Comparison of ENCODE assay signal across 25 cellular contexts in genomic region chr9:100785946-100786345, GRCh38.
"Had no signal": no experiment of that assay in that cellular context is flagged by ENCODE, and none has a peak within 500 bp of the region (broad histone marks: within the 10 kb centered on the region; RNA-seq: fewer than 3 reads in every experiment).

No MANE protein-coding gene starts in this region.

- DNase-seq: colonic mucosa; cortex of kidney; dermis blood vessel endothelial cell; dorsolateral prefrontal cortex; effector CD4-positive, alpha-beta T cell; effector CD8-positive, alpha-beta T cell; effector memory CD4-positive, alpha-beta T cell; effector memory CD8-positive, alpha-beta T cell; endodermal cell; erythroblast; esophagus squamous epithelium; foreskin fibroblast; foreskin keratinocyte; foreskin melanocyte; gastrocnemius medialis; glutamatergic neuron; head of caudate nucleus; heart left ventricle; heart right ventricle had no signal

- H3K27ac ChIP-seq: colonic mucosa, coronary artery, dorsolateral prefrontal cortex, epithelial cell of prostate, esophagus muscularis mucosa, esophagus squamous epithelium, foreskin keratinocyte, gastrocnemius medialis, gastroesophageal sphincter, heart left ventricle, heart right ventricle had no signal

- H3K27ac Mint-ChIP-seq: dendritic cell treated with granulocyte-macrophage colony-stimulating factor and Interleukin-4, amounts not matched to agents 40 ng/mL and 50 ng/mL, for 4 days; effector memory CD8-positive, alpha-beta T cell; endodermal cell had no signal

- H3K36me3 ChIP-seq: colonic mucosa, esophagus muscularis mucosa, esophagus squamous epithelium, gastrocnemius medialis, gastroesophageal sphincter, heart left ventricle, heart right ventricle had no signal

- H3K4me1 ChIP-seq: colonic mucosa, esophagus muscularis mucosa, esophagus squamous epithelium, foreskin keratinocyte, gastrocnemius medialis, gastroesophageal sphincter, heart left ventricle, heart right ventricle had no signal

- H3K4me3 ChIP-seq: colonic mucosa, coronary artery, dorsolateral prefrontal cortex, esophagus muscularis mucosa, esophagus squamous epithelium, gastrocnemius medialis, gastroesophageal sphincter, heart left ventricle, heart right ventricle had no signal

- H3K4me3 Mint-ChIP-seq: dendritic cell treated with granulocyte-macrophage colony-stimulating factor and Interleukin-4, amounts not matched to agents 40 ng/mL and 50 ng/mL, for 4 days; effector memory CD8-positive, alpha-beta T cell; endodermal cell had no signal

- H3K4me1 Mint-ChIP-seq: endodermal cell had no signal

- H3K27me3 Mint-ChIP-seq: dendritic cell treated with granulocyte-macrophage colony-stimulating factor and Interleukin-4, amounts not matched to agents 40 ng/mL and 50 ng/mL, for 4 days; effector memory CD8-positive, alpha-beta T cell had no signal

- H3K27me3 ChIP-seq: colonic mucosa, dorsolateral prefrontal cortex, esophagus muscularis mucosa, esophagus squamous epithelium, foreskin keratinocyte, gastrocnemius medialis, gastroesophageal sphincter, heart left ventricle, heart right ventricle had no signal

- ATAC-seq: effector memory CD8-positive, alpha-beta T cell; esophagus mucosa; foreskin keratinocyte; gastrocnemius medialis; gastroesophageal sphincter; heart left ventricle; heart right ventricle had no signal

- H3K9me3 ChIP-seq: colonic mucosa, esophagus muscularis mucosa, gastrocnemius medialis had no signal
